15 cellular contexts compared by ENCODE assay signal in genomic region chr9:27340876-27341540, GRCh38. TPM values are rescaled to one million over a fixed set of nuclear protein-coding genes. Genes with fewer than 3 reads are reported as not detected.
DNase-seq lines count a peak whose midpoint lies in the region; ATAC-seq and TF ChIP-seq lines count a peak whose summit lies in the region.
"Had no signal": no experiment of that assay in that cellular context is flagged by ENCODE, and none has a peak within 500 bp of the region (broad histone marks: within the 10 kb centered on the region; RNA-seq: fewer than 3 reads in every experiment).

No MANE protein-coding gene starts in this region.

- H3K36me3 Mint-ChIP-seq in CD14-positive monocyte, result peaks cover 3 to 8% of the 10 kb centered on the region in 2 donors

- no peak for ATAC-seq in left lobe of liver

- peak overlapping the region; percentile 22 for H2AFZ ChIP-seq in mammary epithelial cell (ENCODE audit: low read depth, low read length)
- H2AFZ ChIP-seq in OCI-LY7 (ENCODE audit: low read length), result no peak overlapping the region

- no peak for TF ChIP-seq EP300 in sigmoid colon (IDR thresholded peaks at IDR 0.05)

- CTCF ChIA-PET in mammary epithelial cell (lab: Charles Lee; ENCODE audit: low non-redundant PET), result no interaction called here
- CTCF ChIA-PET in OCI-LY7 (lab: Charles Lee; ENCODE audit: unreplicated experiment), result no interaction called here

- peak overlapping the region; percentile 54 to 80 for H3K4me3 Mint-ChIP-seq in CD14-positive monocyte

- intact Hi-C loops in CD14-positive monocyte (cut with micrococcal nuclease), result no loop called here
- intact Hi-C loops in mammary epithelial cell (cut with micrococcal nuclease), result no loop called here
- intact Hi-C loops in sigmoid colon (cut with DNase I), result no loop called here
- intact Hi-C loops in OCI-LY7 (cut with micrococcal nuclease; ENCODE audit: unreplicated experiment), result no loop called here

- no peaks in the 10 kb centered on the region for H3K9me3 ChIP-seq in mammary epithelial cell (replicated peaks; ENCODE audit: insufficient read depth, low read length)
- H3K9me3 ChIP-seq in sigmoid colon, result no peaks in the 10 kb centered on the region
- no peaks in the 10 kb centered on the region for H3K9me3 ChIP-seq in OCI-LY7 (ENCODE audit: low read length)

- no peak overlapping the region for H3K27ac ChIP-seq in mammary epithelial cell (ENCODE audit: insufficient read depth, low read depth, low read length)
- H3K27ac ChIP-seq in sigmoid colon, result peak overlapping the region in 3 of 4 donors; percentile 40 to 62 (median 46)
- no peak overlapping the region for H3K27ac ChIP-seq in OCI-LY7 (ENCODE audit: low read depth, low read length, poor library complexity, severe bottlenecking)
- H3K27ac ChIP-seq: SK-N-MC had no signal

- 33% methylated on average over 8 of the region's 8 CpGs for WGBS in mammary epithelial cell (ENCODE audit: low coverage, missing lambda C conversion rate)
- WGBS in sigmoid colon, 2 donors, result 81 to 88% methylated on average over 8 of the region's 8 CpGs

- POLR2A ChIA-PET in OCI-LY7 (lab: Charles Lee), result no interaction called here

- peaks cover 0 to 2% (median 0%) of the 10 kb centered on the region in 7 donors for H3K9me3 Mint-ChIP-seq in CD14-positive monocyte

- H3K27ac Mint-ChIP-seq in CD14-positive monocyte, result peak overlapping the region; percentile 81 to 94 (median 91)

- peaks cover 0 to 3% (median 0%) of the 10 kb centered on the region in 3 donors for H3K27me3 Mint-ChIP-seq in CD14-positive monocyte (ENCODE audit: low read depth in 3 of 3)

- TF ChIP-seq CTCF in CD14-positive monocyte (IDR thresholded peaks at IDR 0.05), result no peak
- no peak for TF ChIP-seq CTCF in mammary epithelial cell (conservative IDR thresholded peaks at IDR 0.05 in 1 of 2, IDR thresholded peaks at IDR 0.05 in 1 of 2; ENCODE audit: extremely low read depth in 1 of 2, insufficient read depth in 1 of 2, low read depth in 1 of 2, low read length in 2 of 2)
- no peak for TF ChIP-seq CTCF in sigmoid colon (IDR thresholded peaks at IDR 0.05)
- TF ChIP-seq CTCF in OCI-LY7 (conservative IDR thresholded peaks at IDR 0.05; ENCODE audit: low read length), result no peak

- dilution Hi-C loops in mammary epithelial cell (cut with HindIII; ENCODE audit: low sequenced_read_pairs), result no loop called here

- H3K27me3 ChIP-seq in mammary epithelial cell (ENCODE audit: insufficient read depth, low read length) (no peaks in the 10 kb centered on the region), sigmoid colon (no peaks in the 10 kb centered on the region)

- in situ Hi-C loops in mammary epithelial cell (cut with MboI; ENCODE audit: low sequenced_read_pairs in 2 of 2) (loop anchor here in 1 of 2 donors (25.0 kb wide), 1 partner anchor 371 kb away; no protein-coding TSS in a partner anchor), KBM-7 (cut with MboI; ENCODE audit: low pct_unique_long_range_greater_than_20kb, low sequenced_read_pairs) (no loop called here)

- H3K4me3 ChIP-seq in mammary epithelial cell (replicated peaks in 1 of 3; ENCODE audit: insufficient read depth in 1 of 3, low read depth in 2 of 3, low read length in 3 of 3) (no peak overlapping the region), sigmoid colon (no peak overlapping the region), OCI-LY7 (ENCODE audit: low read depth, low read length, poor library complexity, severe bottlenecking) (no peak overlapping the region)
- H3K4me3 ChIP-seq: GM12878, SK-N-MC had no signal

- no peaks in the 10 kb centered on the region for H3K9me2 ChIP-seq in OCI-LY7 (ENCODE audit: insufficient read depth, low read length)

- DNase-seq in CD14-positive monocyte (ENCODE audit: low spot score) (no peak), mammary epithelial cell (peak; percentile 26), kidney glomerular epithelial cell (lab: John Stamatoyannopoulos, UW) (peak; percentile 56), sigmoid colon (no peak), GF-D8 (lab: John Stamatoyannopoulos, UW) (no peak), left lobe of liver (ENCODE audit: low spot score) (no peak), KBM-7 (no peak), OCI-LY7 (ENCODE audit: low spot score) (no peak)
- DNase-seq: activated CD4-positive, CD25-positive, alpha-beta regulatory T cell; activated T-cell treated with anti-CD3 and anti-CD28 coated beads, Interleukin-2, amount 50 U/mL, for 48 hours; NCI-H1417 had no signal

- BruUV-seq in mammary epithelial cell (replicated peaks; lab: Mats Ljungman, UMichigan), result no TSS peak
- BruUV-seq in OCI-LY7 (replicated peaks; lab: Mats Ljungman, UMichigan), result no TSS peak

- H4K20me1 ChIP-seq in mammary epithelial cell (ENCODE audit: insufficient read depth, low read length) (no peaks in the 10 kb centered on the region), OCI-LY7 (ENCODE audit: insufficient read depth, low read length) (no peaks in the 10 kb centered on the region)

- H3K4me1 Mint-ChIP-seq in CD14-positive monocyte, result peaks cover 53% of the 10 kb centered on the region

- H3K4me1 ChIP-seq in mammary epithelial cell (ENCODE audit: insufficient read depth, low read length) (peaks cover 15% of the 10 kb centered on the region), sigmoid colon (peaks cover 0 to 49% (median 44%) of the 10 kb centered on the region in 4 donors), OCI-LY7 (ENCODE audit: insufficient read depth, low read length, poor library complexity, severe bottlenecking) (no peaks in the 10 kb centered on the region)

- H3K4me2 ChIP-seq in mammary epithelial cell (ENCODE audit: insufficient read depth, low read depth, low read length) (no peak overlapping the region), OCI-LY7 (ENCODE audit: low read length) (no peak overlapping the region)

- H3K9ac ChIP-seq in mammary epithelial cell (ENCODE audit: insufficient read depth, low read length), result no peak overlapping the region

- TF ChIP-seq POLR2A in sigmoid colon (IDR thresholded peaks at IDR 0.05), result no peak

- no peaks in the 10 kb centered on the region for H3K36me3 ChIP-seq in mammary epithelial cell (ENCODE audit: insufficient read depth, low read length)
- no peaks in the 10 kb centered on the region for H3K36me3 ChIP-seq in sigmoid colon
- no peaks in the 10 kb centered on the region for H3K36me3 ChIP-seq in OCI-LY7 (ENCODE audit: insufficient read depth, low read length)

- H3K79me2 ChIP-seq in mammary epithelial cell (ENCODE audit: insufficient read depth, low read length) (peaks cover 9% of the 10 kb centered on the region), OCI-LY7 (ENCODE audit: insufficient read depth, low read depth, low read length) (no peaks in the 10 kb centered on the region)

RNA-seq across cellular contexts. Expression of gene EQTN, which starts 44.1 kb away (rescaled TPM):
- polyA plus RNA-seq in CD14-positive monocyte, result not detected
- total RNA-seq in mammary epithelial cell, result not detected
- polyA plus RNA-seq in mammary epithelial cell, result not detected
- polyA minus RNA-seq in mammary epithelial cell, result not detected
- under 1 TPM in 1 of 4 donors, not detected in 3; 0.71 TPM for total RNA-seq in sigmoid colon
- polyA plus RNA-seq in sigmoid colon, result under 1 TPM in 1 of 3 donors, not detected in 2; 0.17 TPM
- total RNA-seq in left lobe of liver, result not detected
- total RNA-seq in OCI-LY7 (2014; rRNA removed; shearing (Covaris generic)), result not detected in 2 replicates
- not detected in 2 replicates for total RNA-seq in OCI-LY7 (2022)
- total RNA-seq: endothelial cell of umbilical vein, GM12878 had no signal
- polyA plus RNA-seq: AG04450, endothelial cell of umbilical vein, GM12878 had no signal

Comparison
In these comparisons a context has a peak if more than half of its experiments do, and no peak if none do; other contexts are left out.
1. DNase-seq: peak in mammary epithelial cell (single experiment) and kidney glomerular epithelial cell (single experiment); none in CD14-positive monocyte (single experiment), sigmoid colon (single experiment), GF-D8 (single experiment), left lobe of liver (single experiment), KBM-7 (single experiment) and OCI-LY7 (single experiment).
2. H3K27ac ChIP-seq: peak in sigmoid colon (3 of 4); none in mammary epithelial cell (single experiment) and OCI-LY7 (single experiment).